1 cellular context compared by ENCODE assay signal in the genomic region with DNA sequence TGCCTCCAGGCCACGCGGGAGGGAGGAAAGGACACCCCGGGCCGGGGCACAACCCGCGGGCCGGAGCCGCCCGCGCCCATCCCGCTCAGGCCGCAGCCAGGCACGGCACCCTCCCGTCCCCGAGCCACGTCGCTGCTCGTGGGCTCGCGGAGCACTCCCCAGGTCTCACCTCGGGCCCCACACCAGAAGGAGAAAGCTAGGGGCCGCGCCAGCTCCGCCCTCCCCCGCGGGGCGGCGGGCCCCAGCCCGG.
A peak's percentile ranks its signal among the peaks of the same experiment; 100 is the strongest.
TF ChIP-seq lines count a peak whose summit lies in the region.

No MANE protein-coding gene starts in this region.

TF ChIP-seq in H1, 55 proteins besides CTCF, POLR2A, EP300 and RAD21:
- TF ChIP-seq HDAC6 (IDR thresholded peaks at IDR 0.05; ENCODE audit: low read depth, low read length) (no peak), TCF12 (IDR thresholded peaks at IDR 0.05; ENCODE audit: low read depth, low read length) (no peak), PHF8 (conservative IDR thresholded peaks at IDR 0.05; ENCODE audit: low read depth, low read length) (peak; percentile 93), ASH2L (IDR thresholded peaks at IDR 0.05; ENCODE audit: low read length) (peak; percentile 74), TAF7 (optimal IDR thresholded peaks at IDR 0.05; ENCODE audit: borderline replicate concordance, low read depth, low read length) (peak; percentile 41), SP4 (IDR thresholded peaks at IDR 0.05; ENCODE audit: low read length) (no peak), RXRA (IDR thresholded peaks at IDR 0.05; ENCODE audit: insufficient read depth, low read depth, low read length) (no peak), CBX8 (IDR thresholded peaks at IDR 0.05; ENCODE audit: borderline replicate concordance, low read depth, low read length) (no peak), HDAC2 (IDR thresholded peaks at IDR 0.05; ENCODE audit: borderline replicate concordance in 1 of 2, low read depth in 2 of 2, low read length in 2 of 2) (peak in 1 of 2 experiments; percentile 74; a peak in 1 of 4 replicates), KDM1A (IDR thresholded peaks at IDR 0.05; ENCODE audit: borderline replicate concordance, low read length) (0 out of 2 replicates have a peak, but pooled peaks have one; percentile 31), TBP (IDR thresholded peaks at IDR 0.05; ENCODE audit: low read depth, low read length) (no peak), BACH1 (IDR thresholded peaks at IDR 0.05; ENCODE audit: low read length) (peak; percentile 65; the same call in 1 of the 2 replicates), POU5F1 (IDR thresholded peaks at IDR 0.05; ENCODE audit: low read depth, low read length) (no peak)
- TF ChIP-seq, protein P1, sequence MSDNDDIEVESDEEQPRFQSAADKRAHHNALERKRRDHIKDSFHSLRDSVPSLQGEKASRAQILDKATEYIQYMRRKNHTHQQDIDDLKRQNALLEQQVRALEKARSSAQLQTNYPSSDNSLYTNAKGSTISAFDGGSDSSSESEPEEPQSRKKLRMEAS (IDR thresholded peaks at IDR 0.05), result 0 out of 2 replicates have a peak, but pooled peaks have one; percentile 7
